9 cellular contexts compared by ENCODE assay signal in genomic region chr1:192559115-192560006, GRCh38. TPM values are rescaled to one million over a fixed set of nuclear protein-coding genes. Genes with fewer than 3 reads are reported as not detected.
DNase-seq lines count a peak whose midpoint lies in the region; ATAC-seq lines count a peak whose summit lies in the region.
"Had no signal": no experiment of that assay in that cellular context is flagged by ENCODE, and none has a peak within 500 bp of the region (broad histone marks: within the 10 kb centered on the region; RNA-seq: fewer than 3 reads in every experiment).

No MANE protein-coding gene starts in this region.

- H3K9me3 ChIP-seq in mesodermal cell (ENCODE audit: control insufficient read depth, low read length): no peaks in the 10 kb centered on the region

- peaks cover 31% of the 10 kb centered on the region for H3K4me1 Mint-ChIP-seq in activated CD8-positive, alpha-beta memory T cell treated with anti-CD3 and anti-CD28 coated beads, Interleukin-2, amount 10 ng/mL, durations not matched to agents 7 days and 5 days
- peaks cover 26% of the 10 kb centered on the region for H3K4me1 Mint-ChIP-seq in activated T-helper 1 cell treated with anti-CD3 and anti-CD28 coated beads, Interleukin-12 subunit alpha, Interleukin-12 subunit beta, Interleukin-2, Interleukin-4 antibody, amounts not matched to agents 30 ng/mL and 10 ng/mL and 1 ng/mL, durations not matched to agents 14 hours and 24 hours and 36 hours (ENCODE audit: low read depth)

- H3K4me3 Mint-ChIP-seq in activated CD8-positive, alpha-beta memory T cell treated with anti-CD3 and anti-CD28 coated beads, Interleukin-2, amount 10 ng/mL, durations not matched to agents 7 days and 5 days: no peak overlapping the region
- H3K4me3 Mint-ChIP-seq in activated T-helper 1 cell treated with anti-CD3 and anti-CD28 coated beads, Interleukin-12 subunit alpha, Interleukin-12 subunit beta, Interleukin-2, Interleukin-4 antibody, amounts not matched to agents 30 ng/mL and 10 ng/mL and 1 ng/mL, durations not matched to agents 14 hours and 24 hours and 36 hours: no peak overlapping the region

- peaks cover 2% of the 10 kb centered on the region for H3K36me3 Mint-ChIP-seq in activated CD8-positive, alpha-beta memory T cell treated with anti-CD3 and anti-CD28 coated beads, Interleukin-2, amount 10 ng/mL, durations not matched to agents 7 days and 5 days
- peaks cover 3% of the 10 kb centered on the region for H3K36me3 Mint-ChIP-seq in activated T-helper 1 cell treated with anti-CD3 and anti-CD28 coated beads, Interleukin-12 subunit alpha, Interleukin-12 subunit beta, Interleukin-2, Interleukin-4 antibody, amounts not matched to agents 30 ng/mL and 10 ng/mL and 1 ng/mL, durations not matched to agents 14 hours and 24 hours and 36 hours (ENCODE audit: low read depth)

- no peak overlapping the region for H3K4me3 ChIP-seq in mesodermal cell (ENCODE audit: extremely low read depth, insufficient read depth, low read length, poor library complexity, severe bottlenecking)

- peaks cover 4% of the 10 kb centered on the region for H3K27me3 Mint-ChIP-seq in activated CD8-positive, alpha-beta memory T cell treated with anti-CD3 and anti-CD28 coated beads, Interleukin-2, amount 10 ng/mL, durations not matched to agents 7 days and 5 days
- H3K27me3 Mint-ChIP-seq in activated T-helper 1 cell treated with anti-CD3 and anti-CD28 coated beads, Interleukin-12 subunit alpha, Interleukin-12 subunit beta, Interleukin-2, Interleukin-4 antibody, amounts not matched to agents 30 ng/mL and 10 ng/mL and 1 ng/mL, durations not matched to agents 14 hours and 24 hours and 36 hours (ENCODE audit: insufficient read depth): no peaks in the 10 kb centered on the region

- no peaks in the 10 kb centered on the region for H3K9me3 Mint-ChIP-seq in activated CD8-positive, alpha-beta memory T cell treated with anti-CD3 and anti-CD28 coated beads, Interleukin-2, amount 10 ng/mL, durations not matched to agents 7 days and 5 days (ENCODE audit: low read depth)
- no peaks in the 10 kb centered on the region for H3K9me3 Mint-ChIP-seq in activated T-helper 1 cell treated with anti-CD3 and anti-CD28 coated beads, Interleukin-12 subunit alpha, Interleukin-12 subunit beta, Interleukin-2, Interleukin-4 antibody, amounts not matched to agents 30 ng/mL and 10 ng/mL and 1 ng/mL, durations not matched to agents 14 hours and 24 hours and 36 hours

- H3K4me1 ChIP-seq in mesodermal cell (ENCODE audit: control insufficient read depth, insufficient read depth, low read length, poor library complexity, severe bottlenecking): peaks cover 24% of the 10 kb centered on the region

- H3K27ac ChIP-seq in mesodermal cell (ENCODE audit: low read depth, low read length, severe bottlenecking): peak overlapping the region; percentile 87
- H3K27ac ChIP-seq: C4-2B had no signal

- peak; percentile 78 for ATAC-seq in activated CD8-positive, alpha-beta memory T cell treated with anti-CD3 and anti-CD28 coated beads, Interleukin-2, amount 10 ng/mL, durations not matched to agents 7 days and 5 days
- ATAC-seq in HG03103 (IDR thresholded peaks at IDR 0.05; ENCODE audit: low read depth, unreplicated experiment): peak; percentile 55

- CTCF ChIA-PET in activated CD8-positive, alpha-beta memory T cell treated with anti-CD3 and anti-CD28 coated beads, Interleukin-2, amount 10 ng/mL, durations not matched to agents 7 days and 5 days (lab: Charles Lee): no interaction called here

- 55 to 59% methylated on average over 3 of the region's 6 CpGs for WGBS in mesodermal cell (ENCODE audit: insufficient coverage in 2 of 2), 2 experiments

- peak overlapping the region; percentile 67 for H3K27ac Mint-ChIP-seq in activated CD8-positive, alpha-beta memory T cell treated with anti-CD3 and anti-CD28 coated beads, Interleukin-2, amount 10 ng/mL, durations not matched to agents 7 days and 5 days
- H3K27ac Mint-ChIP-seq in activated T-helper 1 cell treated with anti-CD3 and anti-CD28 coated beads, Interleukin-12 subunit alpha, Interleukin-12 subunit beta, Interleukin-2, Interleukin-4 antibody, amounts not matched to agents 30 ng/mL and 10 ng/mL and 1 ng/mL, durations not matched to agents 14 hours and 24 hours and 36 hours: peak overlapping the region; percentile 2

- H3K36me3 ChIP-seq in mesodermal cell (ENCODE audit: control insufficient read depth, insufficient read depth, low read length): no peaks in the 10 kb centered on the region

- intact Hi-C loops in activated T-helper 1 cell treated with anti-CD3 and anti-CD28 coated beads, Interleukin-12 subunit alpha, Interleukin-12 subunit beta, Interleukin-2, Interleukin-4 antibody, amounts not matched to agents 30 ng/mL and 10 ng/mL and 1 ng/mL, durations not matched to agents 14 hours and 24 hours and 36 hours (cut with micrococcal nuclease): no loop called here

- no peak for DNase-seq in activated CD8-positive, alpha-beta memory T cell treated with anti-CD3 and anti-CD28 coated beads, Interleukin-2, amount 10 ng/mL, durations not matched to agents 7 days and 5 days
- DNase-seq in activated CD8-positive, alpha-beta memory T cell treated with anti-CD3 and anti-CD28 coated beads, Interleukin-2, amount 50 U/mL, for 4 hours: no peak
- DNase-seq in activated T-helper 1 cell treated with anti-CD3 and anti-CD28 coated beads, Interleukin-12 subunit alpha, Interleukin-12 subunit beta, Interleukin-2, Interleukin-4 antibody, amounts not matched to agents 30 ng/mL and 10 ng/mL and 1 ng/mL, durations not matched to agents 14 hours and 24 hours and 36 hours (ENCODE audit: low spot score): no peak
- no peak for DNase-seq in stimulated activated CD8-positive, alpha-beta memory T cell treated with anti-CD3 and anti-CD28 coated beads, Interleukin-4, amount 100 ng/mL, for 48 hours
- DNase-seq in stimulated activated CD4-positive, alpha-beta T cell treated with anti-CD3 and anti-CD28 coated beads, Interleukin-15, amount 100 ng/mL, for 24 hours: no peak
- DNase-seq in globus pallidus (ENCODE audit: low spot score): no peak

RNA-seq across cellular contexts. Expression of gene RGS1, which starts 16.2 kb away (rescaled TPM):
- total RNA-seq in activated CD8-positive, alpha-beta memory T cell treated with anti-CD3 and anti-CD28 coated beads, Interleukin-2, amount 10 ng/mL, durations not matched to agents 7 days and 5 days: 10 to 100 TPM; 27.1 to 35.7 TPM
- total RNA-seq in activated T-helper 1 cell treated with anti-CD3 and anti-CD28 coated beads, Interleukin-12 subunit alpha, Interleukin-12 subunit beta, Interleukin-2, Interleukin-4 antibody, amounts not matched to agents 30 ng/mL and 10 ng/mL and 1 ng/mL, durations not matched to agents 14 hours and 24 hours and 36 hours: 11.8 and 12.0 TPM in 2 replicates
- polyA plus RNA-seq in mesodermal cell (2013, experiment 1 of 2): 9.3 TPM
- 14.9 TPM for polyA plus RNA-seq in mesodermal cell (2013, experiment 2 of 2)
